Comparison of ENCODE assay signal across 19 cellular contexts in genomic region chr6:118718903-118719302, GRCh38.
DNase-seq lines count a peak whose midpoint lies in the region; ATAC-seq and TF ChIP-seq lines count a peak whose summit lies in the region.
"Had no signal": no experiment of that assay in that cellular context is flagged by ENCODE, and none has a peak within 500 bp of the region (broad histone marks: within the 10 kb centered on the region; RNA-seq: fewer than 3 reads in every experiment).

No MANE protein-coding gene starts in this region.

- no peaks in the 10 kb centered on the region for H3K36me3 ChIP-seq in CD4-positive, CD25-positive, alpha-beta regulatory T cell (ENCODE audit: control insufficient read depth, insufficient read depth, low read length)
- no peaks in the 10 kb centered on the region for H3K36me3 ChIP-seq in DND-41 (ENCODE audit: insufficient read depth, low read length)
- H3K36me3 ChIP-seq: heart left ventricle, lower lobe of right lung, transverse colon had no signal

- no peaks in the 10 kb centered on the region for H3K27me3 ChIP-seq in CD4-positive, CD25-positive, alpha-beta regulatory T cell (ENCODE audit: control insufficient read depth, insufficient read depth, low read length)
- no peaks in the 10 kb centered on the region for H3K27me3 ChIP-seq in DND-41 (ENCODE audit: insufficient read depth, low read length, poor library complexity)
- H3K27me3 ChIP-seq: heart left ventricle, transverse colon had no signal

- no peaks in the 10 kb centered on the region for H3K36me3 Mint-ChIP-seq in CD4-positive, CD25-positive, alpha-beta regulatory T cell
- H3K36me3 Mint-ChIP-seq in T-cell (no peaks in the 10 kb centered on the region), memory B cell (no peaks in the 10 kb centered on the region)
- H3K36me3 Mint-ChIP-seq: natural killer cell treated with Interleukin-12 subunit alpha and Interleukin-12 subunit beta and Interleukin-15 and Interleukin-18, amount 100 ng/mL, for 72 hours had no signal

- peaks cover 15 to 56% (median 23%) of the 10 kb centered on the region in 4 donors for H3K4me1 Mint-ChIP-seq in CD4-positive, CD25-positive, alpha-beta regulatory T cell
- peaks cover 62 to 64% (median 62%) of the 10 kb centered on the region in 3 donors for H3K4me1 Mint-ChIP-seq in T-cell
- H3K4me1 Mint-ChIP-seq in memory B cell = peaks cover 46% of the 10 kb centered on the region

- H3K27me3 Mint-ChIP-seq in CD4-positive, CD25-positive, alpha-beta regulatory T cell = no peaks in the 10 kb centered on the region
- no peaks in the 10 kb centered on the region for H3K27me3 Mint-ChIP-seq in T-cell
- H3K27me3 Mint-ChIP-seq in memory B cell = no peaks in the 10 kb centered on the region
- H3K27me3 Mint-ChIP-seq: natural killer cell treated with Interleukin-12 subunit alpha and Interleukin-12 subunit beta and Interleukin-15 and Interleukin-18, amount 100 ng/mL, for 72 hours; progenitor cell of endocrine pancreas had no signal

- no peaks in the 10 kb centered on the region for H3K9me3 ChIP-seq in CD4-positive, CD25-positive, alpha-beta regulatory T cell (ENCODE audit: control insufficient read depth in 2 of 2, low read length in 2 of 2)
- no peaks in the 10 kb centered on the region for H3K9me3 ChIP-seq in DND-41 (ENCODE audit: insufficient read depth, low read length, severe bottlenecking)
- H3K9me3 ChIP-seq: heart left ventricle, lower lobe of right lung, transverse colon had no signal

- POLR2A ChIA-PET in T-cell (lab: Charles Lee) = interaction anchor here in 1 of 2 donors (1.1 kb wide), 1 partner anchor 9 kb away, joined by 4 read pairs; no protein-coding TSS in a partner anchor

- no peak for TF ChIP-seq POLR2A in GM18505 (IDR thresholded peaks at IDR 0.05; ENCODE audit: borderline replicate concordance, extremely low read depth, insufficient read depth, insufficient read length)

- peak overlapping the region in 3 of 4 donors; percentile 36 to 66 (median 59) for H3K4me3 Mint-ChIP-seq in CD4-positive, CD25-positive, alpha-beta regulatory T cell
- H3K4me3 Mint-ChIP-seq in T-cell (peak overlapping the region in 2 of 3 donors; percentile 39 to 55), memory B cell (peak overlapping the region; percentile 2)
- H3K4me3 Mint-ChIP-seq: H9; natural killer cell treated with Interleukin-12 subunit alpha and Interleukin-12 subunit beta and Interleukin-15 and Interleukin-18, amount 100 ng/mL, for 72 hours had no signal

- H3K9ac ChIP-seq in DND-41 (ENCODE audit: low read depth, low read length) = peak overlapping the region; percentile 36; the same call in 1 of the 2 replicates

- peak overlapping the region; percentile 67 to 95 (median 90) for H3K27ac Mint-ChIP-seq in CD4-positive, CD25-positive, alpha-beta regulatory T cell
- H3K27ac Mint-ChIP-seq in T-cell (peak overlapping the region; percentile 95 to 99), memory B cell (peak overlapping the region; percentile 78)
- H3K27ac Mint-ChIP-seq: H9, progenitor cell of endocrine pancreas had no signal

- CTCF ChIA-PET in T-cell (lab: Charles Lee) = no interaction called here

- H4K20me1 ChIP-seq in DND-41 (ENCODE audit: insufficient read depth, low read length) = no peaks in the 10 kb centered on the region

- no peak for ATAC-seq in CD4-positive, CD25-positive, alpha-beta regulatory T cell (ENCODE audit: low read depth in 2 of 2)
- ATAC-seq in DND-41 (ENCODE audit: insufficient read depth, low read depth) (0 out of 3 replicates have a peak, but pooled peaks have one; percentile 4), T-cell (replicated peaks in 1 of 4) (no peak), memory B cell (ENCODE audit: low read depth) (no peak), HG02610 (IDR thresholded peaks at IDR 0.05; ENCODE audit: unreplicated experiment) (no peak), GM18505 (IDR thresholded peaks at IDR 0.05; ENCODE audit: unreplicated experiment) (no peak)
- ATAC-seq: heart left ventricle, lower lobe of right lung had no signal

- peaks cover 21% of the 10 kb centered on the region for H3K4me1 ChIP-seq in CD4-positive, CD25-positive, alpha-beta regulatory T cell (ENCODE audit: control insufficient read depth, insufficient read depth, low read length, poor library complexity, severe bottlenecking)
- H3K4me1 ChIP-seq in DND-41 (ENCODE audit: insufficient read depth, low read length) = peaks cover 32% of the 10 kb centered on the region
- H3K4me1 ChIP-seq: lower lobe of right lung, transverse colon had no signal

- H3K9me3 Mint-ChIP-seq in CD4-positive, CD25-positive, alpha-beta regulatory T cell = no peaks in the 10 kb centered on the region
- H3K9me3 Mint-ChIP-seq in T-cell = no peaks in the 10 kb centered on the region
- peaks cover 2% of the 10 kb centered on the region for H3K9me3 Mint-ChIP-seq in memory B cell
- H3K9me3 Mint-ChIP-seq: H9; natural killer cell treated with Interleukin-12 subunit alpha and Interleukin-12 subunit beta and Interleukin-15 and Interleukin-18, amount 100 ng/mL, for 72 hours had no signal

- DNase-seq in CD4-positive, CD25-positive, alpha-beta regulatory T cell = no peak
- DNase-seq in DND-41 (no peak), T-cell (no peak), memory B cell (ENCODE audit: low spot score in 2 of 2) (no peak), GM10266 (ENCODE audit: extremely low spot score) (no peak)
- DNase-seq: activated CD4-positive, CD25-positive, alpha-beta regulatory T cell; aorta; DMS 273 treated with DMSO at 0.1 percent for 48 hours; effector CD4-positive, alpha-beta T cell; H9; heart left ventricle; lower lobe of right lung; NCI-H1694 treated with DMSO at 0.1 percent for 48 hours; NCI-H345; transverse colon had no signal

- TF ChIP-seq CTCF in DND-41 (IDR thresholded peaks at IDR 0.05; ENCODE audit: borderline replicate concordance, extremely low read depth, low read length, poor library complexity, severe bottlenecking) (no peak), GM10266 (IDR thresholded peaks at IDR 0.05; ENCODE audit: control insufficient read depth, insufficient read depth, low read depth, missing control alignments) (no peak)

- H3K4me2 ChIP-seq in DND-41 (ENCODE audit: insufficient read depth, low read length) = no peak overlapping the region

- 0 out of 2 replicates have a peak overlapping the region, but pooled peaks have one; percentile 60 for H2AFZ ChIP-seq in DND-41 (ENCODE audit: low read depth, low read length)

- peak overlapping the region; percentile 44 for H3K27ac ChIP-seq in CD4-positive, CD25-positive, alpha-beta regulatory T cell (ENCODE audit: insufficient read depth, low read length, poor library complexity, severe bottlenecking)
- peak overlapping the region; percentile 72 for H3K27ac ChIP-seq in DND-41 (ENCODE audit: low read length)
- H3K27ac ChIP-seq: heart left ventricle, lower lobe of right lung, transverse colon had no signal

- H3K4me3 ChIP-seq in CD4-positive, CD25-positive, alpha-beta regulatory T cell (ENCODE audit: low read depth, low read length) = no peak overlapping the region
- no peak overlapping the region for H3K4me3 ChIP-seq in DND-41 (ENCODE audit: low read depth in 1 of 2, low read length in 2 of 2)
- H3K4me3 ChIP-seq: heart left ventricle, lower lobe of right lung, transverse colon had no signal

- H3K79me2 ChIP-seq in DND-41 (ENCODE audit: insufficient read depth, low read length) = no peaks in the 10 kb centered on the region

Comparison
In these comparisons a context has a peak if more than half of its experiments do, and no peak if none do; other contexts are left out.
1. H3K4me3 Mint-ChIP-seq: peak in every context shown above with its lines; median percentile 59 in CD4-positive, CD25-positive, alpha-beta regulatory T cell; 47 in T-cell; 2 in memory B cell.